Comparison of ENCODE assay signal across 1 cellular context in genomic region chr1:38062361-38063288, GRCh38.
A peak's percentile ranks its signal among the peaks of the same experiment; 100 is the strongest.
TF ChIP-seq lines count a peak whose summit lies in the region.

No MANE protein-coding gene starts in this region.

TF ChIP-seq in HEK293, 187 proteins besides CTCF, POLR2A, EP300 and RAD21 (continued from another document):
- TF ChIP-seq PRDM10 (tag by site-specific recombination; IDR thresholded peaks at IDR 0.05) (peak; percentile 84), ZNF366 (tag by site-specific recombination; conservative IDR thresholded peaks at IDR 0.05) (peak; percentile 40; the same call in 1 of the 2 replicates), MYNN (tag by site-specific recombination; IDR thresholded peaks at IDR 0.05; ENCODE audit: borderline replicate concordance) (peak; percentile 86), ZBTB20 (tag by site-specific recombination; IDR thresholded peaks at IDR 0.05) (0 out of 2 replicates have a peak, but pooled peaks have one; percentile 17), ZNF302 (tag by site-specific recombination; IDR thresholded peaks at IDR 0.05; ENCODE audit: low read depth) (peak; percentile 37; the same call in 1 of the 2 replicates), ZNF341 (tag by site-specific recombination; IDR thresholded peaks at IDR 0.05; ENCODE audit: low read depth) (no peak)
